ENCODE assay signal across 9 cellular contexts in the genomic region with DNA sequence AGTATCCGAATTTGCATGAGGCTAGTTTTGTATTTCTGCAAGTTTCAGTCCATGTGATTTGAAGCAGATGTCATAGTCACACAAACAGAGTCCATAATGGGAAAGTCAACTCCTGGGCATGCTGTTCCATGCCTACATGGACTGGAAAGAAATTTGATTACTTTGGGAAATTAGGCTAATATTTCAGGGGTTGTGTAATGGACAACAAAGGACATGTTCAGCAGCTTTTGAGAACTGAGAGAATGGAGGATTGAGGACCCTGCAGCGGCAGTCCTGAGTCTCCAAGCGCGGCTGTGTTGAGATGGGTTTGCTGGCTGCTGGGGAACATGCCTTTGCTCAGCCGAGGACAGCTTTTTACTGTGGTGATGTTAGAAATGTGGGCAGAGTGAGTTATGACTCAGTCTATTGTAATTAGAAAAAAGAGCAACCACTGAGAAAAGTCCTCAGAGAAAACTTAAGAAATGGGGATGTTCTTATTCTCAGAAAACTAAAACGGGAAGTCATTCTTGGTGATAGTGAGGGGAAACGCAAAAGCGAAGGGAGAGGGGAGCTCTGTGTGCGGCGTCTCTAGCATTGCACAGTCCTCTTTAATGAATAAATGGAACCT.
DNase-seq lines count a peak whose midpoint lies in the region; ATAC-seq, FAIRE-seq and TF ChIP-seq lines count a peak whose summit lies in the region.
"Had no signal": no experiment of that assay in that cellular context is flagged by ENCODE, and none has a peak within 500 bp of the region (broad histone marks: within the 10 kb centered on the region; RNA-seq: fewer than 3 reads in every experiment).

No MANE protein-coding gene starts in this region.

- CTCF ChIA-PET in activated naive CD4-positive, alpha-beta T cell treated with anti-CD3 and anti-CD28 coated beads for 36 hours (lab: Charles Lee) = interaction anchor here (1.0 to 1.7 kb wide), 3 partner anchors 12 to 52 kb away, joined by 3 to 7 read pairs (median 3); no protein-coding TSS in a partner anchor

- FAIRE-seq in RCC 7860 (lab: Jason Lieb, UNC) = no peak

- peak overlapping the region; percentile 88 to 96 (median 90) for H3K4me3 Mint-ChIP-seq in IgD-negative memory B cell
- peak overlapping the region; percentile 5 for H3K4me3 Mint-ChIP-seq in activated naive CD4-positive, alpha-beta T cell treated with anti-CD3 and anti-CD28 coated beads for 36 hours

- ATAC-seq in GM21515 (IDR thresholded peaks at IDR 0.05; ENCODE audit: unreplicated experiment) = peak; percentile 76

- TF ChIP-seq CTCF in GM06990 (IDR thresholded peaks at IDR 0.05; ENCODE audit: insufficient read depth, low read length, poor library complexity, severe bottlenecking) = no peak

- H3K27ac Mint-ChIP-seq in IgD-negative memory B cell = peak overlapping the region; percentile 95 to 97 (median 97)
- peak overlapping the region; percentile 55 for H3K27ac Mint-ChIP-seq in activated naive CD4-positive, alpha-beta T cell treated with anti-CD3 and anti-CD28 coated beads for 36 hours

- H3K27me3 ChIP-seq in GM06990 (replicated peaks; ENCODE audit: control insufficient read depth, insufficient read depth, low read length) = no peaks in the 10 kb centered on the region; the same call in 1 of the 2 replicates

- H3K4me1 Mint-ChIP-seq in IgD-negative memory B cell = peaks cover 33 to 37% (median 34%) of the 10 kb centered on the region in 3 donors
- H3K4me1 Mint-ChIP-seq in activated naive CD4-positive, alpha-beta T cell treated with anti-CD3 and anti-CD28 coated beads for 36 hours (ENCODE audit: low read depth) = peaks cover 36% of the 10 kb centered on the region

- no peaks in the 10 kb centered on the region for H3K27me3 Mint-ChIP-seq in IgD-negative memory B cell
- H3K27me3 Mint-ChIP-seq in activated naive CD4-positive, alpha-beta T cell treated with anti-CD3 and anti-CD28 coated beads for 36 hours (ENCODE audit: low read depth) = no peaks in the 10 kb centered on the region

- intact Hi-C loops in activated naive CD4-positive, alpha-beta T cell treated with anti-CD3 and anti-CD28 coated beads for 36 hours (cut with micrococcal nuclease) = loop anchor here (1.0 to 5.0 kb wide), 6 partner anchors 8 to 400 kb away; no protein-coding TSS in a partner anchor

- H3K9me3 Mint-ChIP-seq in IgD-negative memory B cell = no peaks in the 10 kb centered on the region
- H3K9me3 Mint-ChIP-seq in activated naive CD4-positive, alpha-beta T cell treated with anti-CD3 and anti-CD28 coated beads for 36 hours = no peaks in the 10 kb centered on the region

- DNase-seq in GM06990 (ENCODE audit: extremely low read depth, insufficient read length) (peak; percentile 78), myocyte (ENCODE audit: low read depth) (peak; percentile 12), NCI-H2029 treated with DMSO at 0.1 percent for 48 hours (lab: John Stamatoyannopoulos, UW) (no peak), ureter (ENCODE audit: low spot score) (no peak), RCC 7860 (ENCODE audit: low spot score) (no peak)
- peak; percentile 71 for DNase-seq in activated naive CD4-positive, alpha-beta T cell treated with anti-CD3 and anti-CD28 coated beads for 36 hours

- peak overlapping the region; percentile 39 for H3K4me3 ChIP-seq in GM06990 (replicated peaks; ENCODE audit: low read depth, low read length)
- H3K4me3 ChIP-seq: SJSA1 had no signal

- H3K36me3 ChIP-seq in GM06990 (ENCODE audit: control insufficient read depth, insufficient read depth, low read length) = no peaks in the 10 kb centered on the region
- H3K36me3 ChIP-seq: SJSA1 had no signal

- peaks cover 1% of the 10 kb centered on the region for H3K36me3 Mint-ChIP-seq in IgD-negative memory B cell
- peaks cover 6% of the 10 kb centered on the region for H3K36me3 Mint-ChIP-seq in activated naive CD4-positive, alpha-beta T cell treated with anti-CD3 and anti-CD28 coated beads for 36 hours (ENCODE audit: low read depth)

Comparison
In these comparisons a context has a peak if more than half of its experiments do, and no peak if none do; other contexts are left out.
1. DNase-seq: peak in GM06990 (single experiment), activated naive CD4-positive, alpha-beta T cell treated with anti-CD3 and anti-CD28 coated beads for 36 hours (single experiment) and myocyte (single experiment); none in NCI-H2029 treated with DMSO at 0.1 percent for 48 hours (single experiment), ureter (single experiment) and RCC 7860 (single experiment).